Comparison of ENCODE assay signal across 15 cellular contexts in the genomic region with DNA sequence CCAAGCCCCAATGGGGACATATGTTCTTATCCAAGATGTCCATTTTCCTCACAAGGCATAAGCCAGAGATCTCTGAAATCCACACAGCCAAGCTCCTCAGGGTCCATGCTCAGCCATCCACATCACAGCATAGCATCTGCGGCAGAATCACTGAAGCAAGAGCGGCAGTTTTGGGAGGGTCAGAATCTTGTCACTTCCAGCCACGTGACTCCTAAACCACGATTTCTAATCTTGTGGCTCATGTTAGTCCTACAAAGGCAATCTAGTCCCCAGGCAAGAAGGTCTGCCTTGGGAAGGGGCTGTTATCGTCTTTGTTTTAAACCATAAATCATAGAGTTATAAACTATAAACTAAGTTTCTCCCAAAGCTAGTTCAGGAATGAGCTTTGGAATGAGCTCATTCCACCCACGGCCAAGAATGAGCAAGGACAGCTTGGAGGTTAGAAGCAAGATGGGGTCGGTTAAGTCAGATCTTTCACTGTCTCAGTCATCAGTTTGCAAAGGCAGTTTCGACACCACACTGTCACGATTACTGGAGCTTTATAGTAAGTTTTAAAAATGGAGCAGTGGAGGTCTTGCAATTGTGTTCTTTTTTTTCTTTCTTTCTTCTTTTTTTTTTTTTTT. TPM values are rescaled to one million over a fixed set of nuclear protein-coding genes. Genes with fewer than 3 reads are reported as not detected.
DNase-seq lines count a peak whose midpoint lies in the region; ATAC-seq, FAIRE-seq and TF ChIP-seq lines count a peak whose summit lies in the region.
"Had no signal": no experiment of that assay in that cellular context is flagged by ENCODE, and none has a peak within 500 bp of the region (broad histone marks: within the 10 kb centered on the region; RNA-seq: fewer than 3 reads in every experiment).

No MANE protein-coding gene starts in this region.

- peaks cover 0 to 23% (median 4%) of the 10 kb centered on the region in 11 experiments; a peak in 10 of 22 replicates for H3K9me3 ChIP-seq in BLaER1 treated with 17β-estradiol and CSF1 and Interleukin-3, amounts not matched to agents 10 nM and 100 nM (replicated peaks in 1 of 11)
- no peaks in the 10 kb centered on the region for H3K9me3 ChIP-seq in neutrophil
- H3K9me3 ChIP-seq: adrenal gland, mucosa of descending colon had no signal

- no peaks in the 10 kb centered on the region for H3K27me3 ChIP-seq in BLaER1 treated with 17β-estradiol and CSF1 and Interleukin-3, amounts not matched to agents 10 nM and 100 nM
- H3K27me3 ChIP-seq in bronchial epithelial cell (ENCODE audit: control insufficient read depth, insufficient read depth, low read length) (peaks cover 3% of the 10 kb centered on the region), neutrophil (no peaks in the 10 kb centered on the region)
- H3K27me3 ChIP-seq: adrenal gland had no signal

- TF ChIP-seq CTCF in bronchial epithelial cell (IDR thresholded peaks at IDR 0.05; ENCODE audit: insufficient read depth, low read length, severe bottlenecking) (no peak), neutrophil (IDR thresholded peaks at IDR 0.05) (no peak)

- H3K36me3 ChIP-seq in BLaER1 treated with 17β-estradiol and CSF1 and Interleukin-3, amounts not matched to agents 10 nM and 100 nM: no peaks in the 10 kb centered on the region
- no peaks in the 10 kb centered on the region for H3K36me3 ChIP-seq in bronchial epithelial cell (ENCODE audit: control insufficient read depth, insufficient read depth, low read length)
- H3K36me3 ChIP-seq in neutrophil: no peaks in the 10 kb centered on the region
- H3K36me3 ChIP-seq: adrenal gland had no signal

- H3K4me1 ChIP-seq in BLaER1 treated with 17β-estradiol and CSF1 and Interleukin-3, amounts not matched to agents 10 nM and 100 nM: peaks cover 70 to 99% (median 79%) of the 10 kb centered on the region in 10 experiments
- peaks cover 40 to 44% of the 10 kb centered on the region in 2 experiments for H3K4me1 ChIP-seq in neutrophil (ENCODE audit: control insufficient read depth in 1 of 2, insufficient read depth in 1 of 2, low read depth in 1 of 2, low read length in 1 of 2)

- peak; percentile 79 for FAIRE-seq in bronchial epithelial cell (lab: Jason Lieb, UNC)

- H3K4me3 ChIP-seq in BLaER1 treated with 17β-estradiol and CSF1 and Interleukin-3, amounts not matched to agents 10 nM and 100 nM: peak overlapping the region in 4 of 10 experiments; percentile 9 to 30 (median 22); a peak in 4 of 20 replicates
- no peak overlapping the region for H3K4me3 ChIP-seq in bronchial epithelial cell (ENCODE audit: low read depth, low read length)
- H3K4me3 ChIP-seq in neutrophil (ENCODE audit: low read depth in 1 of 2, low read length in 1 of 2): no peak overlapping the region
- H3K4me3 ChIP-seq: adrenal gland, mucosa of descending colon had no signal

- H3K4me2 ChIP-seq in BLaER1 treated with 17β-estradiol and CSF1 and Interleukin-3, amounts not matched to agents 10 nM and 100 nM: peak overlapping the region; percentile 67 to 96 (median 84)

- H4K20me1 ChIP-seq in BLaER1 treated with 17β-estradiol and CSF1 and Interleukin-3, amounts not matched to agents 10 nM and 100 nM: no peaks in the 10 kb centered on the region

- DNase-seq in KBM-7: peak; percentile 14
- DNase-seq in bronchial epithelial cell (ENCODE audit: low read depth): no peak
- DNase-seq in anterior cingulate cortex (lab: John Stamatoyannopoulos, UW): no peak
- DNase-seq in stimulated activated naive CD8-positive, alpha-beta T cell treated with anti-CD3 and anti-CD28 coated beads, Interleukin-15, Interleukin-2, amounts not matched to agents 100 U/mL and 50 U/mL, for 24 hours: no peak
- DNase-seq in middle frontal gyrus (ENCODE audit: extremely low spot score, low spot score): no peak
- DNase-seq: activated CD8-positive, alpha-beta memory T cell treated with anti-CD3 and anti-CD28 coated beads, Interleukin-2, amount 50 U/mL, for 4 hours; NCI-H1092; NCI-H345 had no signal

- no peak for ATAC-seq in GM18861 (IDR thresholded peaks at IDR 0.05; ENCODE audit: unreplicated experiment)
- no peak for ATAC-seq in stimulated activated naive CD8-positive, alpha-beta T cell treated with anti-CD3 and anti-CD28 coated beads, Interleukin-15, Interleukin-2, amounts not matched to agents 100 U/mL and 50 U/mL, for 24 hours

- in situ Hi-C loops in KBM-7 (cut with MboI; ENCODE audit: low pct_unique_long_range_greater_than_20kb, low sequenced_read_pairs): no loop called here

- H3K9ac ChIP-seq in BLaER1 treated with 17β-estradiol and CSF1 and Interleukin-3, amounts not matched to agents 10 nM and 100 nM: peak overlapping the region in 9 of 11 experiments; percentile 65 to 82 (median 73); a peak in 18 of 22 replicates

- peak overlapping the region; percentile 45 to 98 (median 95); a peak in 21 of 22 replicates for H3K27ac ChIP-seq in BLaER1 treated with 17β-estradiol and CSF1 and Interleukin-3, amounts not matched to agents 10 nM and 100 nM
- peak overlapping the region; percentile 68 for H3K27ac ChIP-seq in neutrophil
- H3K27ac ChIP-seq: adrenal gland, RWPE1, VCaP had no signal

RNA-seq across cellular contexts. Expression of a gene that starts 20.8 kb away (rescaled TPM):
- under 0.01 TPM in 1 of 2 replicates, not detected in the other for total RNA-seq in bronchial epithelial cell
